ENCODE assay signal across 8 cellular contexts in the genomic region with DNA sequence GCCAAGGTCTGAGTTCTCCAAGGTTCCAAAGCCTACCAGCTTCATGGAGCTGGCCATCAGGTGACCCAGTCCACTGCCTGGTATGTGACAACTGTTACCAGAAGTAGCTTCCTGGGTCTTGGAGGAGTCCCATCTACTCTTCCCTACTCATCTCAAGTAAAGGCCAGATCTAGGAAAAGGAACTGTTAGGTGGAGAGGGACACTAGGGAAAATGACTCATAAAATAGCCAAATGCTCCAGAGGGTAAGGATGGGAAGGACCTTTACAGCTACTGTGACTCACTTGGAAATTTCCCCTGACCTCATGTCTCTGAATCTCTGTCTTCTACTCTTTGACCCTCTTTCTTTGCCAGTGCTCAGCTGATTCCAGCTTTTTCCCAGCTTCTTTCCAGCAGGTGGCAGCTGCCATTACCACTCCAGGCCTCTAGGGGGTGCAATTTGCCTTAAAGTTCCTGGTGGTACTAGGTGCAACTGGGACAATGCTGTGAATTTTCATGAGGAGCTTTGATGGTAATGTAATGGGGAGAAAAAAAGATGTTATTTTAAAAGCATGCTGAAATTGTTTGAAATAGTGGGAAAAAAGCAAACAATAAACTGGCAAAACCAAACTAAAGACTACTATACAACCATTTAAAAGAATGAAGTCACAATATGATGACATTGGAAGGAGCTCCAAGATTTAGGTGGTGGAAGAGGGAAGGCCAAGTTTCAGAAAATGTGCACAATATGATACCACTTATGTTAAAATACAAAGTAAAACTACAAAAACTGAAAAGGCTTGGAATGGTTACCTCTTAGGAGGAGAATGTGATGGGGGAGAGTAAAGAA. TPM values are rescaled to one million over a fixed set of nuclear protein-coding genes. Genes with fewer than 3 reads are reported as not detected.
DNase-seq lines count a peak whose midpoint lies in the region; ATAC-seq and TF ChIP-seq lines count a peak whose summit lies in the region.

No MANE protein-coding gene starts in this region.

- DNase-seq in natural killer cell (peak; percentile 41), NCI-H2081 (lab: John Stamatoyannopoulos, UW) (peak; percentile 75 to 76), activated B cell treated with CpG ODN at 0.5 μM for 24 hours (no peak), coronary artery (ENCODE audit: low spot score) (no peak), left lobe of liver (ENCODE audit: low spot score) (peak; percentile 80)
- DNase-seq in natural killer cell treated with Interleukin-12 subunit alpha and Interleukin-12 subunit beta and Interleukin-15 and Interleukin-18, amount 100 ng/mL, for 72 hours (ENCODE audit: low spot score): no peak
- DNase-seq in stimulated activated CD8-positive, alpha-beta memory T cell treated with anti-CD3 and anti-CD28 coated beads, Interleukin-12 subunit alpha, Interleukin-12 subunit beta, amount 100 ng/mL, for 1 hour (ENCODE audit: low read depth): peak; percentile 25

- ATAC-seq in natural killer cell (peak in 2 of 3 donors; percentile 62 to 70), activated B cell treated with CpG ODN at 0.5 μM for 24 hours (ENCODE audit: low read depth) (peak; percentile 56), left lobe of liver (peak; percentile 98), GM21515 (IDR thresholded peaks at IDR 0.05; ENCODE audit: unreplicated experiment) (no peak)
- ATAC-seq in natural killer cell treated with Interleukin-12 subunit alpha and Interleukin-12 subunit beta and Interleukin-15 and Interleukin-18, amount 100 ng/mL, for 72 hours: no peak

- H3K4me3 Mint-ChIP-seq in natural killer cell (no peak overlapping the region), activated B cell treated with CpG ODN at 0.5 μM for 24 hours (no peak overlapping the region)
- no peak overlapping the region for H3K4me3 Mint-ChIP-seq in natural killer cell treated with Interleukin-12 subunit alpha and Interleukin-12 subunit beta and Interleukin-15 and Interleukin-18, amount 100 ng/mL, for 72 hours

- H3K4me1 Mint-ChIP-seq in natural killer cell (no peaks in the 10 kb centered on the region), activated B cell treated with CpG ODN at 0.5 μM for 24 hours (no peaks in the 10 kb centered on the region)
- H3K4me1 Mint-ChIP-seq in natural killer cell treated with Interleukin-12 subunit alpha and Interleukin-12 subunit beta and Interleukin-15 and Interleukin-18, amount 100 ng/mL, for 72 hours (ENCODE audit: low read depth in 2 of 2): no peaks in the 10 kb centered on the region

- POLR2A ChIA-PET in activated B cell treated with CpG ODN at 0.5 μM for 24 hours (lab: Charles Lee): no interaction called here

- no peak overlapping the region for H3K27ac ChIP-seq in coronary artery

- intact Hi-C loops in natural killer cell (cut with micrococcal nuclease) (loop anchor here (1.0 kb wide), 2 partner anchors 97 to 200 kb away; no protein-coding TSS in a partner anchor), activated B cell treated with CpG ODN at 0.5 μM for 24 hours (cut with micrococcal nuclease) (loop anchor here (1.0 kb wide), 4 partner anchors 97 to 231 kb away; no protein-coding TSS in a partner anchor)

- no peak overlapping the region for H3K27ac Mint-ChIP-seq in natural killer cell
- no peak overlapping the region for H3K27ac Mint-ChIP-seq in natural killer cell treated with Interleukin-12 subunit alpha and Interleukin-12 subunit beta and Interleukin-15 and Interleukin-18, amount 100 ng/mL, for 72 hours
- H3K27ac Mint-ChIP-seq in activated B cell treated with CpG ODN at 0.5 μM for 24 hours: no peak overlapping the region

- CTCF ChIA-PET in activated B cell treated with CpG ODN at 0.5 μM for 24 hours (lab: Charles Lee): interaction anchor here (0.6 to 2.7 kb wide), 29 partner anchors 9 to 299 kb away, joined by 3 to 28 read pairs (median 4); a partner anchor contains a TSS

- H3K27me3 Mint-ChIP-seq in natural killer cell (ENCODE audit: low read depth in 2 of 2): no peaks in the 10 kb centered on the region
- no peaks in the 10 kb centered on the region for H3K27me3 Mint-ChIP-seq in natural killer cell treated with Interleukin-12 subunit alpha and Interleukin-12 subunit beta and Interleukin-15 and Interleukin-18, amount 100 ng/mL, for 72 hours
- no peaks in the 10 kb centered on the region for H3K27me3 Mint-ChIP-seq in activated B cell treated with CpG ODN at 0.5 μM for 24 hours

- no peak overlapping the region for H3K4me3 ChIP-seq in coronary artery

- H3K9me3 Mint-ChIP-seq in natural killer cell (no peaks in the 10 kb centered on the region), activated B cell treated with CpG ODN at 0.5 μM for 24 hours (no peaks in the 10 kb centered on the region)
- H3K9me3 Mint-ChIP-seq in natural killer cell treated with Interleukin-12 subunit alpha and Interleukin-12 subunit beta and Interleukin-15 and Interleukin-18, amount 100 ng/mL, for 72 hours: no peaks in the 10 kb centered on the region

- TF ChIP-seq CTCF in natural killer cell (IDR thresholded peaks at IDR 0.05) (peak; percentile 96), activated B cell treated with CpG ODN at 0.5 μM for 24 hours (IDR thresholded peaks at IDR 0.05) (peak; percentile 99), coronary artery (IDR thresholded peaks at IDR 0.05) (peak; percentile 73)

- H3K36me3 Mint-ChIP-seq in natural killer cell (no peaks in the 10 kb centered on the region), activated B cell treated with CpG ODN at 0.5 μM for 24 hours (ENCODE audit: low read depth) (peaks cover 25% of the 10 kb centered on the region)
- no peaks in the 10 kb centered on the region for H3K36me3 Mint-ChIP-seq in natural killer cell treated with Interleukin-12 subunit alpha and Interleukin-12 subunit beta and Interleukin-15 and Interleukin-18, amount 100 ng/mL, for 72 hours

RNA-seq across cellular contexts. Expression of a gene that starts 27.1 kb away (rescaled TPM):
- total RNA-seq in natural killer cell: under 1 TPM; 0.58 to 0.93 (median 0.92) TPM
- total RNA-seq in natural killer cell treated with Interleukin-12 subunit alpha and Interleukin-12 subunit beta and Interleukin-15 and Interleukin-18, amount 100 ng/mL, for 72 hours: 1 to 10 TPM; 1.1 to 4.6 TPM
- total RNA-seq in activated B cell treated with CpG ODN at 0.5 μM for 24 hours: 0.24 and 0.27 TPM in 2 replicates
- 76.2 TPM for total RNA-seq in left lobe of liver

RNA-seq across cellular contexts. Expression of a gene that starts 54.6 kb away (rescaled TPM):
- total RNA-seq in natural killer cell (10 to 100 TPM; 18.9 to 20.6 (median 19.2) TPM), activated B cell treated with CpG ODN at 0.5 μM for 24 hours (13.5 and 16.9 TPM in 2 replicates), left lobe of liver (5.9 TPM)
- 10 to 100 TPM; 21.4 to 23.5 TPM for total RNA-seq in natural killer cell treated with Interleukin-12 subunit alpha and Interleukin-12 subunit beta and Interleukin-15 and Interleukin-18, amount 100 ng/mL, for 72 hours

RNA-seq across cellular contexts. Expression of a gene that starts 54.8 kb away (rescaled TPM):
- total RNA-seq in natural killer cell (not detected), activated B cell treated with CpG ODN at 0.5 μM for 24 hours (not detected in 2 replicates), left lobe of liver (not detected)
- total RNA-seq in natural killer cell treated with Interleukin-12 subunit alpha and Interleukin-12 subunit beta and Interleukin-15 and Interleukin-18, amount 100 ng/mL, for 72 hours: not detected

Comparison
In these comparisons a context has a peak if more than half of its experiments do, and no peak if none do; other contexts are left out.
1. ATAC-seq: peak in natural killer cell (2 of 3), activated B cell treated with CpG ODN at 0.5 μM for 24 hours (single experiment) and left lobe of liver (single experiment); none in natural killer cell treated with Interleukin-12 subunit alpha and Interleukin-12 subunit beta and Interleukin-15 and Interleukin-18, amount 100 ng/mL, for 72 hours (0 of 2) and GM21515 (single experiment).
2. DNase-seq: peak in natural killer cell (single experiment), NCI-H2081 (2 of 2), left lobe of liver (single experiment) and stimulated activated CD8-positive, alpha-beta memory T cell treated with anti-CD3 and anti-CD28 coated beads, Interleukin-12 subunit alpha, Interleukin-12 subunit beta, amount 100 ng/mL, for 1 hour (single experiment); none in natural killer cell treated with Interleukin-12 subunit alpha and Interleukin-12 subunit beta and Interleukin-15 and Interleukin-18, amount 100 ng/mL, for 72 hours (single experiment), activated B cell treated with CpG ODN at 0.5 μM for 24 hours (single experiment) and coronary artery (single experiment).
3. RNA of a gene that starts 27.1 kb away (total RNA-seq): 76.2 TPM in left lobe of liver (single experiment); 1.1 to 4.6 TPM in natural killer cell treated with Interleukin-12 subunit alpha and Interleukin-12 subunit beta and Interleukin-15 and Interleukin-18, amount 100 ng/mL, for 72 hours, 0.58 to 0.93 TPM in natural killer cell and 0.24 to 0.27 TPM in activated B cell treated with CpG ODN at 0.5 μM for 24 hours; every median in the first group is over 10 times any median in the second.
4. Peak in every context shown above with its lines, with median percentiles within 50 percentile points of each other: CTCF ChIP-seq.